ENCODE assay signal across 22 cellular contexts in genomic region chr5:147411612-147412310, GRCh38.
DNase-seq lines count a peak whose midpoint lies in the region; ATAC-seq lines count a peak whose summit lies in the region.
"Had no signal": no experiment of that assay in that cellular context is flagged by ENCODE, and none has a peak within 500 bp of the region (broad histone marks: within the 10 kb centered on the region; RNA-seq: fewer than 3 reads in every experiment).

No MANE protein-coding gene starts in this region.

- peak; percentile 9 for ATAC-seq in Right ventricle myocardium inferior
- peak; percentile 18 to 33 for ATAC-seq in left cardiac atrium
- ATAC-seq in sciatic nerve = peak; percentile 84
- no peak for ATAC-seq in GM21717 (IDR thresholded peaks at IDR 0.05; ENCODE audit: unreplicated experiment)
- ATAC-seq in GM19035 (IDR thresholded peaks at IDR 0.05; ENCODE audit: unreplicated experiment) = no peak
- ATAC-seq: activated naive CD8-positive, alpha-beta T cell treated with anti-CD3 and anti-CD28 coated beads, Interleukin-2, amount 50 U/mL, for 24 hours had no signal

- intact Hi-C loops in Right ventricle myocardium inferior (cut with DNase I) = no loop called here
- intact Hi-C loops in cardiac septum (cut with DNase I) = no loop called here
- intact Hi-C loops in left cardiac atrium (cut with DNase I) = no loop called here
- intact Hi-C loops in sciatic nerve (cut with DNase I) = no loop called here

- DNase-seq in Right ventricle myocardium inferior (ENCODE audit: missing footprints) (no peak), cardiac septum (ENCODE audit: low spot score) (no peak), left cardiac atrium (no peak), sciatic nerve (ENCODE audit: low spot score) (no peak), middle frontal gyrus (ENCODE audit: extremely low spot score, low spot score) (no peak), NCI-H1105 (lab: John Stamatoyannopoulos, UW) (no peak)
- DNase-seq: 8988T; activated B cell treated with CpG ODN at 0.5 μM for 24 hours; activated CD4-positive, alpha-beta memory T cell treated with anti-CD3 and anti-CD28 coated beads for 36 hours; activated effector memory CD4-positive, alpha-beta T cell treated with anti-CD3 and anti-CD28 coated beads, Interleukin-2, amount 50 U/mL, for 16 hours; activated naive CD8-positive, alpha-beta T cell treated with anti-CD3 and anti-CD28 coated beads, Interleukin-2, amount 50 U/mL, for 24 hours; CD4-positive, alpha-beta memory T cell; H9; hippocampal formation; mucosa of descending colon; NCI-H2171; NCI-H524 treated with DMSO at 0.1 percent for 48 hours; RPMI8226; stimulated activated CD8-positive, alpha-beta memory T cell treated with anti-CD3 and anti-CD28 coated beads, Interleukin-4, amount 100 ng/mL, for 48 hours; substantia nigra had no signal

Comparison
In these comparisons a context has a peak if more than half of its experiments do, and no peak if none do; other contexts are left out.
1. ATAC-seq: peak in Right ventricle myocardium inferior (single experiment), left cardiac atrium (2 of 2) and sciatic nerve (single experiment); none in GM21717 (single experiment) and GM19035 (single experiment).